Comparison of ENCODE assay signal across 1 cellular context in the genomic region with DNA sequence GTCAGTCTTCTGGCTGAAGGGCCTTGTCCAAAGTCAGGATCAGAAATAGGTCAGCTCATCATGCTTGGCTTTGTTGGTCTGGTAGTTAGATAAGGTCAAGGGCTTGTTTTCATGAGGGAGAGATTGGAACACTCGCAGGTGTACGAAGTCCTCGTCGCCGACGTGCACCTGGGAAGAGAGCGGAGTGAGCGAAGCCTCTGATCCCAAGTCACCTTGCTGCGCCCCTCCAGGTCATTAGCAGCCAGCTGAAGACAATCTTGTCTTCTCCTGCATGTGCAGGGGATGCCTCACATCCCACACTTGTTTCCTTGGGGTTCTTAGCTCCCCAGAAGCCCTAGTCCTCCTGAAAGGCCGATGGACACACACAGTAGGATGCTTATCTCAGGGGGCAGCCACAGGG.
TF ChIP-seq lines count a peak whose summit lies in the region.

No MANE protein-coding gene starts in this region.

TF ChIP-seq in H1, 55 proteins besides CTCF, POLR2A, EP300 and RAD21:
- TF ChIP-seq ZNF274 (IDR thresholded peaks at IDR 0.05; ENCODE audit: borderline replicate concordance, extremely low read depth, low read length) (no peak), BACH1 (IDR thresholded peaks at IDR 0.05; ENCODE audit: low read length) (no peak), SUZ12 (IDR thresholded peaks at IDR 0.05; ENCODE audit: low read length) (no peak), BCL11A (IDR thresholded peaks at IDR 0.05; ENCODE audit: low read depth in 2 of 2, low read length in 2 of 2) (no peak), SP4 (IDR thresholded peaks at IDR 0.05; ENCODE audit: low read length) (no peak), POLR2AphosphoS5 (IDR thresholded peaks at IDR 0.05; ENCODE audit: low read depth, low read length) (no peak), BRCA1 (IDR thresholded peaks at IDR 0.05; ENCODE audit: low read depth, low read length) (no peak), SIRT6 (IDR thresholded peaks at IDR 0.05; ENCODE audit: low read length) (no peak), SIN3A (conservative IDR thresholded peaks at IDR 0.05 in 1 of 2, IDR thresholded peaks at IDR 0.05 in 1 of 2; ENCODE audit: low read depth in 1 of 2, low read length in 2 of 2) (no peak), JUND (IDR thresholded peaks at IDR 0.05; ENCODE audit: low read length) (no peak)
